1 cellular context compared by ENCODE assay signal in genomic region chr11:62542111-62542745, GRCh38.
TF ChIP-seq lines count a peak whose summit lies in the region.

No MANE protein-coding gene starts in this region.

TF ChIP-seq in HepG2, 621 proteins besides CTCF, POLR2A, EP300 and RAD21:
- TF ChIP-seq ZNF800 (CRISPR knock-in tag; IDR thresholded peaks at IDR 0.05) = no peak
- TF ChIP-seq ZNF572 (CRISPR knock-in tag; IDR thresholded peaks at IDR 0.05) = no peak
- TF ChIP-seq ZBTB44 (CRISPR knock-in tag; IDR thresholded peaks at IDR 0.05) = no peak
- TF ChIP-seq BRF2 (CRISPR knock-in tag; IDR thresholded peaks at IDR 0.05) = no peak
- TF ChIP-seq RERE (CRISPR knock-in tag; IDR thresholded peaks at IDR 0.05; ENCODE audit: low read depth) = no peak
TF ChIP-seq in HepG2: peak in this region for 0.
